In genomic region chr2:201122276-201122675, GRCh38 we compare ENCODE assay signal across 12 cellular contexts. TPM values are rescaled to one million over a fixed set of nuclear protein-coding genes. Genes with fewer than 3 reads are reported as not detected.
DNase-seq lines count a peak whose midpoint lies in the region; ATAC-seq, FAIRE-seq and TF ChIP-seq lines count a peak whose summit lies in the region.
"Had no signal": no experiment of that assay in that cellular context is flagged by ENCODE, and none has a peak within 500 bp of the region (broad histone marks: within the 10 kb centered on the region; RNA-seq: fewer than 3 reads in every experiment).

No MANE protein-coding gene starts in this region.

- no peaks in the 10 kb centered on the region for H3K9me3 ChIP-seq in kidney (ENCODE audit: control insufficient read depth in 1 of 2, low read length in 2 of 2)

- peak overlapping the region; percentile 84 for H3K4me3 Mint-ChIP-seq in activated naive CD4-positive, alpha-beta T cell treated with anti-CD3 and anti-CD28 coated beads, Interleukin-2, amount 10 ng/mL, durations not matched to agents 7 days and 5 days

- no peak for FAIRE-seq in kidney (lab: Jason Lieb, UNC)
- FAIRE-seq: GM18507, TTC549 had no signal

- DNase-seq in activated naive CD4-positive, alpha-beta T cell treated with anti-CD3 and anti-CD28 coated beads, Interleukin-2, amount 10 ng/mL, durations not matched to agents 7 days and 5 days = no peak
- DNase-seq in activated naive CD4-positive, alpha-beta T cell treated with anti-CD3 and anti-CD28 coated beads, Interleukin-2, amount 50 U/mL, for 16 hours = no peak
- no peak for DNase-seq in activated naive CD4-positive, alpha-beta T cell treated with anti-CD3 and anti-CD28 coated beads, Interleukin-2, amount 50 U/mL, for 72 hours (ENCODE audit: low spot score in 2 of 2)
- DNase-seq in kidney = no peak
- DNase-seq in GDM1 (lab: John Stamatoyannopoulos, UW) = no peak
- DNase-seq in NCI-H2029 treated with DMSO at 0.1 percent for 48 hours (lab: John Stamatoyannopoulos, UW) = no peak
- no peak for DNase-seq in DMS53 treated with DMSO at 0.1 percent for 48 hours (lab: John Stamatoyannopoulos, UW; ENCODE audit: unreplicated experiment)
- DNase-seq: AML-193, cerebellar nuclear complex had no signal

- CTCF ChIA-PET in activated naive CD4-positive, alpha-beta T cell treated with anti-CD3 and anti-CD28 coated beads, Interleukin-2, amount 10 ng/mL, durations not matched to agents 7 days and 5 days (lab: Charles Lee) = interaction anchor here (1.5 kb wide), 1 partner anchor 10 kb away, joined by 7 read pairs; no protein-coding TSS in a partner anchor

- H3K4me1 Mint-ChIP-seq in activated naive CD4-positive, alpha-beta T cell treated with anti-CD3 and anti-CD28 coated beads, Interleukin-2, amount 10 ng/mL, durations not matched to agents 7 days and 5 days = peaks cover 73% of the 10 kb centered on the region

- H3K36me3 ChIP-seq in kidney (ENCODE audit: control insufficient read depth in 1 of 2, insufficient read depth in 2 of 2, low read length in 2 of 2) = peaks cover 0 to 5% of the 10 kb centered on the region in 2 donors

- intact Hi-C loops in kidney (cut with DNase I) = no loop called here

- H3K4me1 ChIP-seq in kidney (ENCODE audit: control insufficient read depth in 1 of 2, insufficient read depth in 1 of 2, low read depth in 1 of 2, low read length in 2 of 2) = peaks cover 48 to 66% of the 10 kb centered on the region in 2 donors

- no peak for TF ChIP-seq CTCF in kidney (IDR thresholded peaks at IDR 0.05; ENCODE audit: borderline replicate concordance, extremely low read depth, insufficient read depth)

- H3K27ac ChIP-seq in kidney (ENCODE audit: low read depth in 2 of 2, low read length in 2 of 2) = peak overlapping the region; percentile 12 to 93
- peak overlapping the region; percentile 84 for H3K27ac ChIP-seq in temporal lobe (ENCODE audit: low read depth, low read length)

- peak overlapping the region; percentile 71 for H3K27ac Mint-ChIP-seq in activated naive CD4-positive, alpha-beta T cell treated with anti-CD3 and anti-CD28 coated beads, Interleukin-2, amount 10 ng/mL, durations not matched to agents 7 days and 5 days
- peak overlapping the region; percentile 72 to 99 for H3K27ac Mint-ChIP-seq in activated naive CD4-positive, alpha-beta T cell treated with anti-CD3 and anti-CD28 coated beads, Interleukin-2, amount 50 U/mL, for 72 hours

- H3K27me3 Mint-ChIP-seq in activated naive CD4-positive, alpha-beta T cell treated with anti-CD3 and anti-CD28 coated beads, Interleukin-2, amount 10 ng/mL, durations not matched to agents 7 days and 5 days = peaks cover 3% of the 10 kb centered on the region

- no peak overlapping the region for H3K9ac ChIP-seq in kidney (ENCODE audit: low read length in 2 of 2)

- peak overlapping the region; percentile 16 to 87 for H3K4me3 ChIP-seq in kidney (ENCODE audit: low read length in 2 of 2)

- peak in 1 of 2 donors; percentile 11 for ATAC-seq in activated naive CD4-positive, alpha-beta T cell treated with anti-CD3 and anti-CD28 coated beads, Interleukin-2, amount 50 U/mL, for 72 hours

- peaks cover 52% of the 10 kb centered on the region for H3K36me3 Mint-ChIP-seq in activated naive CD4-positive, alpha-beta T cell treated with anti-CD3 and anti-CD28 coated beads, Interleukin-2, amount 10 ng/mL, durations not matched to agents 7 days and 5 days
- H3K36me3 Mint-ChIP-seq in activated naive CD4-positive, alpha-beta T cell treated with anti-CD3 and anti-CD28 coated beads, Interleukin-2, amount 50 U/mL, for 72 hours = peaks cover 61 to 66% of the 10 kb centered on the region in 2 donors

- H3K9me3 Mint-ChIP-seq in activated naive CD4-positive, alpha-beta T cell treated with anti-CD3 and anti-CD28 coated beads, Interleukin-2, amount 10 ng/mL, durations not matched to agents 7 days and 5 days = no peaks in the 10 kb centered on the region
- H3K9me3 Mint-ChIP-seq in activated naive CD4-positive, alpha-beta T cell treated with anti-CD3 and anti-CD28 coated beads, Interleukin-2, amount 50 U/mL, for 72 hours = no peaks in the 10 kb centered on the region

RNA-seq across cellular contexts. Expression of gene CFLAR, which starts 6.3 kb away (rescaled TPM):
- total RNA-seq in activated naive CD4-positive, alpha-beta T cell treated with anti-CD3 and anti-CD28 coated beads, Interleukin-2, amount 50 U/mL, for 72 hours = 100 to 1,000 TPM; 275 to 321 TPM
- total RNA-seq in kidney = 263 TPM
- 47.2 TPM for polyA plus RNA-seq in kidney (ENCODE audit: insufficient read depth, low read depth, low replicate concordance)
- total RNA-seq in temporal lobe = 26.6 TPM

RNA-seq across cellular contexts. Expression of gene NDUFB3, which starts 50.5 kb away (rescaled TPM):
- total RNA-seq in activated naive CD4-positive, alpha-beta T cell treated with anti-CD3 and anti-CD28 coated beads, Interleukin-2, amount 50 U/mL, for 72 hours = 100 to 1,000 TPM; 112 to 128 TPM
- total RNA-seq in kidney = 101 TPM
- polyA plus RNA-seq in kidney (ENCODE audit: insufficient read depth, low read depth, low replicate concordance) = 309 TPM
- total RNA-seq in temporal lobe = 32.7 TPM

RNA-seq across cellular contexts. Expression of gene HYCC2, which starts 50.8 kb away (rescaled TPM):
- total RNA-seq in activated naive CD4-positive, alpha-beta T cell treated with anti-CD3 and anti-CD28 coated beads, Interleukin-2, amount 50 U/mL, for 72 hours = 10 to 100 TPM; 20.1 to 42.1 TPM
- total RNA-seq in kidney (30.1 TPM), temporal lobe (42.0 TPM)
- polyA plus RNA-seq in kidney (ENCODE audit: insufficient read depth, low read depth, low replicate concordance) = 4.0 TPM
